In genomic region chr16:84806256-84806889, GRCh38 we compare ENCODE assay signal across 8 cellular contexts. TPM values are rescaled to one million over a fixed set of nuclear protein-coding genes. Genes with fewer than 3 reads are reported as not detected.
DNase-seq lines count a peak whose midpoint lies in the region; ATAC-seq, FAIRE-seq and TF ChIP-seq lines count a peak whose summit lies in the region.

No MANE protein-coding gene starts in this region.

- H3K36me3 ChIP-seq in heart right ventricle: no peaks in the 10 kb centered on the region

- DNase-seq in 8988T (peak; percentile 92), H4 (ENCODE audit: low spot score) (peak; percentile 89), T1000 (lab: John Stamatoyannopoulos, UW) (peak; percentile 76), heart right ventricle (peak; percentile 53 to 54), urothelium cell line (ENCODE audit: low spot score) (peak; percentile 94), NCI-H82 (lab: John Stamatoyannopoulos, UW) (no peak)

- no peaks in the 10 kb centered on the region for H3K9me3 ChIP-seq in heart right ventricle

- peak overlapping the region in 6 of 10 donors; percentile 2 to 31 (median 24) for H3K4me3 ChIP-seq in heart right ventricle

- peak overlapping the region in 8 of 10 donors; percentile 3 to 77 (median 20) for H3K27ac ChIP-seq in heart right ventricle

- ATAC-seq in heart right ventricle (peak; percentile 66 to 87 (median 82)), HG03159 (IDR thresholded peaks at IDR 0.05; ENCODE audit: unreplicated experiment) (no peak), HG03378 (IDR thresholded peaks at IDR 0.05; ENCODE audit: unreplicated experiment) (no peak)

- H3K4me1 ChIP-seq in heart right ventricle: peaks cover 0 to 36% (median 8%) of the 10 kb centered on the region in 9 donors

- peaks cover 0 to 3% (median 0%) of the 10 kb centered on the region in 7 donors for H3K27me3 ChIP-seq in heart right ventricle

- WGBS in heart right ventricle, 2 donors: 35 to 44% methylated on average over 26 of the region's 26 CpGs

- intact Hi-C loops in heart right ventricle (cut with DNase I): no loop called here

- TF ChIP-seq CTCF in heart right ventricle (IDR thresholded peaks at IDR 0.05): no peak

- FAIRE-seq in urothelium cell line (lab: Jason Lieb, UNC): no peak

RNA-seq across cellular contexts. Expression of gene CRISPLD2, which starts 13.4 kb away (rescaled TPM):
- total RNA-seq in H4 (2014; rRNA removed; shearing (Covaris generic)): 5.7 and 10.3 TPM in 2 replicates
- total RNA-seq in heart right ventricle: 10 to 100 TPM in 7 of 10 donors, 1 to 10 TPM in 3; 7.9 to 48.1 (median 15.2) TPM
- 10 to 100 TPM; 13.2 to 25.0 TPM for polyA plus RNA-seq in heart right ventricle

Comparison
In these comparisons a context has a peak if more than half of its experiments do, and no peak if none do; other contexts are left out.
1. ATAC-seq: peak in heart right ventricle (8 of 8); none in HG03159 (single experiment) and HG03378 (single experiment).